Comparison of ENCODE assay signal across 10 cellular contexts in genomic region chr17:27315322-27315721, GRCh38. TPM values are rescaled to one million over a fixed set of nuclear protein-coding genes. Genes with fewer than 3 reads are reported as not detected.
DNase-seq lines count a peak whose midpoint lies in the region; ATAC-seq and TF ChIP-seq lines count a peak whose summit lies in the region.
"Had no signal": no experiment of that assay in that cellular context is flagged by ENCODE, and none has a peak within 500 bp of the region (broad histone marks: within the 10 kb centered on the region; RNA-seq: fewer than 3 reads in every experiment).

No MANE protein-coding gene starts in this region.

- peaks cover 54% of the 10 kb centered on the region for H3K36me3 Mint-ChIP-seq in activated naive CD8-positive, alpha-beta T cell treated with anti-CD3 and anti-CD28 coated beads, Interleukin-2, amount 50 U/mL, for 24 hours (ENCODE audit: low read depth)

- no peak overlapping the region for H3K27ac Mint-ChIP-seq in activated naive CD8-positive, alpha-beta T cell treated with anti-CD3 and anti-CD28 coated beads, Interleukin-2, amount 50 U/mL, for 24 hours
- H3K27ac Mint-ChIP-seq: stimulated activated naive CD8-positive, alpha-beta T cell treated with anti-CD3 and anti-CD28 coated beads, Interleukin-15, Interleukin-2, amounts not matched to agents 100 ng/mL and 50 ng/mL, for 24 hours had no signal

- H3K4me3 ChIP-seq in cardiac muscle cell, result no peak overlapping the region

- no peaks in the 10 kb centered on the region for H3K27me3 Mint-ChIP-seq in activated naive CD8-positive, alpha-beta T cell treated with anti-CD3 and anti-CD28 coated beads, Interleukin-2, amount 50 U/mL, for 24 hours
- H3K27me3 Mint-ChIP-seq: IgD-negative memory B cell; stimulated activated naive CD8-positive, alpha-beta T cell treated with anti-CD3 and anti-CD28 coated beads, Interleukin-15, Interleukin-2, amounts not matched to agents 100 ng/mL and 50 ng/mL, for 24 hours had no signal

- H3K9me3 Mint-ChIP-seq in activated naive CD8-positive, alpha-beta T cell treated with anti-CD3 and anti-CD28 coated beads, Interleukin-2, amount 50 U/mL, for 24 hours, result no peaks in the 10 kb centered on the region
- H3K9me3 Mint-ChIP-seq: IgD-negative memory B cell; stimulated activated naive CD8-positive, alpha-beta T cell treated with anti-CD3 and anti-CD28 coated beads, Interleukin-15, Interleukin-2, amounts not matched to agents 100 ng/mL and 50 ng/mL, for 24 hours had no signal

- no peak for TF ChIP-seq CTCF in cardiac muscle cell (IDR thresholded peaks at IDR 0.05; ENCODE audit: low read depth, low read length)

- no peaks in the 10 kb centered on the region for H3K4me1 Mint-ChIP-seq in activated naive CD8-positive, alpha-beta T cell treated with anti-CD3 and anti-CD28 coated beads, Interleukin-2, amount 50 U/mL, for 24 hours
- H3K4me1 Mint-ChIP-seq: IgD-negative memory B cell had no signal

- DNase-seq in EL, result peak; percentile 70
- peak; percentile 40 for DNase-seq in SK-MEL-5 (ENCODE audit: low read depth, low spot score)
- peak; percentile 84 to 91 for DNase-seq in cardiac muscle cell (ENCODE audit: low read depth in 1 of 2, low spot score in 1 of 2)
- DNase-seq in sciatic nerve (ENCODE audit: low spot score), result peak; percentile 85
- DNase-seq in activated naive CD8-positive, alpha-beta T cell treated with anti-CD3 and anti-CD28 coated beads, Interleukin-2, amount 50 U/mL, for 24 hours, result no peak

- in situ Hi-C loops in SK-MEL-5 (cut with HindIII; ENCODE audit: low pct_unique_long_range_greater_than_20kb, low sequenced_read_pairs), result no loop called here

- ATAC-seq in sciatic nerve (peak; percentile 77), GM21619 (IDR thresholded peaks at IDR 0.05; ENCODE audit: unreplicated experiment) (no peak), HG03045 (IDR thresholded peaks at IDR 0.05; ENCODE audit: unreplicated experiment) (no peak), HG03439 (IDR thresholded peaks at IDR 0.05; ENCODE audit: unreplicated experiment) (no peak)
- no peak for ATAC-seq in activated naive CD8-positive, alpha-beta T cell treated with anti-CD3 and anti-CD28 coated beads, Interleukin-2, amount 50 U/mL, for 24 hours

- no peaks in the 10 kb centered on the region for H3K9me3 ChIP-seq in cardiac muscle cell (ENCODE audit: low read depth)

- intact Hi-C loops in sciatic nerve (cut with DNase I), result no loop called here

- H3K27me3 ChIP-seq in cardiac muscle cell, result no peaks in the 10 kb centered on the region

- peaks cover 12% of the 10 kb centered on the region for H3K4me1 ChIP-seq in cardiac muscle cell (ENCODE audit: low read depth)

- H3K27ac ChIP-seq in cardiac muscle cell, result peak overlapping the region; percentile 98

- no peak overlapping the region for H3K4me3 Mint-ChIP-seq in activated naive CD8-positive, alpha-beta T cell treated with anti-CD3 and anti-CD28 coated beads, Interleukin-2, amount 50 U/mL, for 24 hours
- H3K4me3 Mint-ChIP-seq: IgD-negative memory B cell; stimulated activated naive CD8-positive, alpha-beta T cell treated with anti-CD3 and anti-CD28 coated beads, Interleukin-15, Interleukin-2, amounts not matched to agents 100 ng/mL and 50 ng/mL, for 24 hours had no signal

- peaks cover 64% of the 10 kb centered on the region for H3K36me3 ChIP-seq in cardiac muscle cell

RNA-seq across cellular contexts. Expression of gene WSB1, which starts 21.4 kb away (rescaled TPM):
- 88.0 and 95.3 TPM in 2 replicates for total RNA-seq in SK-MEL-5 (2014; rRNA removed; shearing (Covaris generic))
- polyA plus RNA-seq in SK-MEL-5 (2015; cell fraction: cytosol; rRNA removed), result 76.0 and 127 TPM in 2 replicates
- 431 and 432 TPM in 2 replicates for polyA plus RNA-seq in SK-MEL-5 (2015; cell fraction: nucleus; rRNA removed)
- total RNA-seq in cardiac muscle cell (197 and 471 TPM in 2 replicates), sciatic nerve (396 TPM)
- polyA plus RNA-seq in cardiac muscle cell, result 308 and 557 TPM in 2 replicates
